Comparison of ENCODE assay signal across 24 cellular contexts in genomic region chr16:87847467-87847784, GRCh38. TPM values are rescaled to one million over a fixed set of nuclear protein-coding genes. Genes with fewer than 3 reads are reported as not detected.
DNase-seq lines count a peak whose midpoint lies in the region; ATAC-seq, FAIRE-seq and TF ChIP-seq lines count a peak whose summit lies in the region.
"Had no signal": no experiment of that assay in that cellular context is flagged by ENCODE, and none has a peak within 500 bp of the region (broad histone marks: within the 10 kb centered on the region; RNA-seq: fewer than 3 reads in every experiment).

No MANE protein-coding gene starts in this region.

- H3K36me3 ChIP-seq in NT2/D1 (ENCODE audit: insufficient read depth, insufficient read length, low read length) (peaks cover 99% of the 10 kb centered on the region), duodenal mucosa (ENCODE audit: control insufficient read depth in 1 of 2, insufficient read depth in 2 of 2, low read length in 2 of 2) (peaks cover 0 to 3% of the 10 kb centered on the region in 2 donors), neuronal stem cell (replicated peaks in 1 of 2; ENCODE audit: control insufficient read depth in 2 of 2, insufficient read depth in 2 of 2, low read length in 2 of 2) (peaks cover 5 to 33% of the 10 kb centered on the region in 2 donors), right atrium auricular region (peaks cover 9% of the 10 kb centered on the region)

- peak overlapping the region; percentile 97 to 99 for H3K27ac ChIP-seq in A549
- peak overlapping the region; percentile 49 for H3K27ac ChIP-seq in duodenal mucosa (ENCODE audit: low read depth, low read length)
- H3K27ac ChIP-seq in neuronal stem cell (replicated peaks; ENCODE audit: low read length): no peak overlapping the region
- H3K27ac ChIP-seq in right cardiac atrium (ENCODE audit: low read length): no peak overlapping the region
- no peak overlapping the region for H3K27ac ChIP-seq in right atrium auricular region

- no peak for FAIRE-seq in A549 (lab: Jason Lieb, UNC)
- FAIRE-seq: astrocyte, colon had no signal

- no peak overlapping the region for H4K91ac ChIP-seq in neuronal stem cell (ENCODE audit: low read depth, low read length, poor library complexity)

- no peak overlapping the region for H3K23ac ChIP-seq in neuronal stem cell (ENCODE audit: low read depth, low read length, poor library complexity)

- no peak overlapping the region for H3K27ac Mint-ChIP-seq in activated CD4-positive, alpha-beta memory T cell treated with anti-CD3 and anti-CD28 coated beads, Interleukin-2, amount 10 ng/mL, durations not matched to agents 7 days and 5 days
- H3K27ac Mint-ChIP-seq: activated naive CD4-positive, alpha-beta T cell treated with anti-CD3 and anti-CD28 coated beads for 36 hours; CD14-positive monocyte; T-helper 1 cell treated with Interleukin-12 subunit alpha and Interleukin-12 subunit beta and Interleukin-4 antibody, amounts not matched to agents 30 μg/mL and 1 μg/mL, for 36 hours had no signal

- H3K9me3 ChIP-seq in A549: no peaks in the 10 kb centered on the region
- no peaks in the 10 kb centered on the region for H3K9me3 ChIP-seq in NT2/D1 (ENCODE audit: insufficient read depth, low read length)
- no peaks in the 10 kb centered on the region for H3K9me3 ChIP-seq in duodenal mucosa (ENCODE audit: control insufficient read depth in 1 of 2, low read length in 2 of 2)
- no peaks in the 10 kb centered on the region for H3K9me3 ChIP-seq in neuronal stem cell (replicated peaks in 1 of 2; ENCODE audit: control insufficient read depth in 2 of 2, insufficient read depth in 1 of 2, low read depth in 1 of 2, low read length in 2 of 2)
- no peaks in the 10 kb centered on the region for H3K9me3 ChIP-seq in right cardiac atrium (ENCODE audit: control insufficient read depth, low read length)
- H3K9me3 ChIP-seq in right atrium auricular region: no peaks in the 10 kb centered on the region
- H3K9me3 ChIP-seq: MG63 had no signal

- CTCF ChIA-PET in A549 (lab: Yijun Ruan, JAX): interaction anchor here (0.6 to 15.2 kb wide), 11 partner anchors 8 to 81 kb away, joined by 3 to 246 read pairs (median 5); partner anchors contain the start of gene SLC7A5
- CTCF ChIA-PET in activated CD4-positive, alpha-beta memory T cell treated with anti-CD3 and anti-CD28 coated beads, Interleukin-2, amount 10 ng/mL, durations not matched to agents 7 days and 5 days (lab: Charles Lee): interaction anchor here (1.6 to 12.3 kb wide), 3 partner anchors 23 to 68 kb away, joined by 4 to 286 read pairs (median 18); partner anchors contain the start of gene SLC7A5

- H3K36me3 Mint-ChIP-seq in activated CD4-positive, alpha-beta memory T cell treated with anti-CD3 and anti-CD28 coated beads, Interleukin-2, amount 10 ng/mL, durations not matched to agents 7 days and 5 days (ENCODE audit: low read depth): peaks cover 52% of the 10 kb centered on the region
- H3K36me3 Mint-ChIP-seq: IgD-negative memory B cell had no signal

- TF ChIP-seq RAD21 in A549 (conservative IDR thresholded peaks at IDR 0.05 in 1 of 2, IDR thresholded peaks at IDR 0.05 in 1 of 2): no peak

- H3K4me2 ChIP-seq in A549 (peak overlapping the region; percentile 79), neuronal stem cell (ENCODE audit: insufficient read depth, low read length, poor library complexity, severe bottlenecking) (no peak overlapping the region)

- peak overlapping the region; percentile 99 for H2AK5ac ChIP-seq in neuronal stem cell (ENCODE audit: low read depth, low read length)

- no peaks in the 10 kb centered on the region for H3K27me3 ChIP-seq in NT2/D1 (ENCODE audit: insufficient read depth, insufficient read length)
- no peaks in the 10 kb centered on the region for H3K27me3 ChIP-seq in duodenal mucosa (ENCODE audit: control insufficient read depth in 1 of 2, insufficient read depth in 2 of 2, low read length in 2 of 2)
- no peaks in the 10 kb centered on the region for H3K27me3 ChIP-seq in neuronal stem cell (ENCODE audit: control insufficient read depth in 3 of 3, insufficient read depth in 3 of 3, low read depth in 1 of 3, low read length in 3 of 3)
- no peaks in the 10 kb centered on the region for H3K27me3 ChIP-seq in right cardiac atrium (ENCODE audit: control insufficient read depth, insufficient read depth)
- no peaks in the 10 kb centered on the region for H3K27me3 ChIP-seq in right atrium auricular region
- H3K27me3 ChIP-seq: MG63 had no signal

- POLR2A ChIA-PET in A549 (lab: Yijun Ruan, JAX): interaction anchor here (0.9 to 1.6 kb wide), 3 partner anchors 18 to 57 kb away, joined by 4 read pairs; partner anchors contain the start of gene SLC7A5
- POLR2A ChIA-PET in activated CD4-positive, alpha-beta memory T cell treated with anti-CD3 and anti-CD28 coated beads, Interleukin-2, amount 10 ng/mL, durations not matched to agents 7 days and 5 days (lab: Charles Lee): interaction anchor here (0.8 to 1.8 kb wide), 4 partner anchors 9 to 67 kb away, joined by 3 to 5 read pairs (median 4); no protein-coding TSS in a partner anchor

- no peak overlapping the region for H2AFZ ChIP-seq in neuronal stem cell (ENCODE audit: low read length)

- H4K8ac ChIP-seq in neuronal stem cell (ENCODE audit: low read depth, low read length): no peak overlapping the region

- DNase-seq in A549 (ENCODE audit: low read depth in 1 of 2, low spot score in 1 of 2) (no peak), NT2/D1 (ENCODE audit: low read depth, low spot score) (no peak), neuronal stem cell (ENCODE audit: low spot score) (no peak), right cardiac atrium (no peak), cerebellar nuclear complex (lab: John Stamatoyannopoulos, UW) (no peak), right atrium auricular region (ENCODE audit: low spot score) (no peak)
- DNase-seq in activated CD4-positive, alpha-beta memory T cell treated with anti-CD3 and anti-CD28 coated beads, Interleukin-2, amount 10 ng/mL, durations not matched to agents 7 days and 5 days: no peak
- DNase-seq: activated CD4-positive, alpha-beta T cell treated with anti-CD3 and anti-CD28 coated beads, Interleukin-2, amount 50 U/mL, for 1 hour; activated naive CD4-positive, alpha-beta T cell treated with anti-CD3 and anti-CD28 coated beads for 36 hours; activated T-cell treated with anti-CD3 and anti-CD28 coated beads for 4 hours; DMS 273 treated with DMSO at 0.1 percent for 48 hours; endodermal cell; left ventricle myocardium superior; MG63; NCI-H146; NCI-H2171 treated with DMSO at 0.1 percent for 48 hours; NCI-H774; PC-3 had no signal

- H2BK12ac ChIP-seq in neuronal stem cell (ENCODE audit: low read length): peak overlapping the region; percentile 97

- intact Hi-C loops in right cardiac atrium (cut with DNase I): no loop called here

- H3K27me3 Mint-ChIP-seq in activated CD4-positive, alpha-beta memory T cell treated with anti-CD3 and anti-CD28 coated beads, Interleukin-2, amount 10 ng/mL, durations not matched to agents 7 days and 5 days: no peaks in the 10 kb centered on the region
- H3K27me3 Mint-ChIP-seq: IgD-negative memory B cell had no signal

- WGBS in A549 (ENCODE audit: missing lambda C conversion rate): 45% methylated on average over 5 of the region's 8 CpGs
- WGBS in neuronal stem cell (ENCODE audit: extremely low coverage in 2 of 2, insufficient read length in 2 of 2, insufficient replicate concordance in 1 of 2), 2 donors: no CpG with 5 or more reads among the region's 8 CpGs
- 82% methylated on average over 8 of the region's 8 CpGs for WGBS in right cardiac atrium

- peak overlapping the region; percentile 34 for H2BK120ac ChIP-seq in neuronal stem cell (ENCODE audit: low read depth, low read length)

- peak overlapping the region; percentile 36 for H3K9ac ChIP-seq in NT2/D1 (ENCODE audit: insufficient read length, low read depth)
- H3K9ac ChIP-seq in duodenal mucosa (ENCODE audit: low read depth in 1 of 2, low read length in 2 of 2): peak overlapping the region; percentile 25 to 40
- H3K9ac ChIP-seq in neuronal stem cell (ENCODE audit: low read depth, low read length, poor library complexity): peak overlapping the region; percentile 79

- no peak overlapping the region for H3K4me3 Mint-ChIP-seq in activated CD4-positive, alpha-beta memory T cell treated with anti-CD3 and anti-CD28 coated beads, Interleukin-2, amount 10 ng/mL, durations not matched to agents 7 days and 5 days
- H3K4me3 Mint-ChIP-seq: activated naive CD4-positive, alpha-beta T cell treated with anti-CD3 and anti-CD28 coated beads for 36 hours; CD14-positive monocyte; endodermal cell; IgD-negative memory B cell; T-helper 1 cell treated with Interleukin-12 subunit alpha and Interleukin-12 subunit beta and Interleukin-4 antibody, amounts not matched to agents 30 μg/mL and 1 μg/mL, for 36 hours had no signal

- no peak for TF ChIP-seq CTCF in A549 (IDR thresholded peaks at IDR 0.05)
- no peak for TF ChIP-seq CTCF in right atrium auricular region (IDR thresholded peaks at IDR 0.05)

- TF ChIP-seq EP300 in A549 (IDR thresholded peaks at IDR 0.05): no peak

- H3K9me3 Mint-ChIP-seq in activated CD4-positive, alpha-beta memory T cell treated with anti-CD3 and anti-CD28 coated beads, Interleukin-2, amount 10 ng/mL, durations not matched to agents 7 days and 5 days: no peaks in the 10 kb centered on the region
- H3K9me3 Mint-ChIP-seq: activated naive CD4-positive, alpha-beta T cell treated with anti-CD3 and anti-CD28 coated beads for 36 hours; CD14-positive monocyte; endodermal cell; IgD-negative memory B cell; T-helper 1 cell treated with Interleukin-12 subunit alpha and Interleukin-12 subunit beta and Interleukin-4 antibody, amounts not matched to agents 30 μg/mL and 1 μg/mL, for 36 hours had no signal

- H3K14ac ChIP-seq in neuronal stem cell (ENCODE audit: low read length): peak overlapping the region; percentile 84

- peaks cover 13% of the 10 kb centered on the region for H3K4me1 Mint-ChIP-seq in activated CD4-positive, alpha-beta memory T cell treated with anti-CD3 and anti-CD28 coated beads, Interleukin-2, amount 10 ng/mL, durations not matched to agents 7 days and 5 days

- H2BK15ac ChIP-seq in neuronal stem cell (ENCODE audit: low read length): peak overlapping the region; percentile 95

- peaks cover 7% of the 10 kb centered on the region for H3K79me1 ChIP-seq in neuronal stem cell (ENCODE audit: low read depth, low read length)

- H3K4me3 ChIP-seq in A549 (no peak overlapping the region), NT2/D1 (ENCODE audit: insufficient read length, low read depth) (no peak overlapping the region), duodenal mucosa (ENCODE audit: low read depth in 1 of 2, low read length in 2 of 2) (peak overlapping the region in 1 of 2 donors; percentile 29), neuronal stem cell (ENCODE audit: low read length in 2 of 2) (no peak overlapping the region), right cardiac atrium (ENCODE audit: low read length) (no peak overlapping the region), right atrium auricular region (no peak overlapping the region)
- H3K4me3 ChIP-seq: MG63 had no signal

- H3K4ac ChIP-seq in neuronal stem cell (ENCODE audit: low read length): peak overlapping the region; percentile 91

- peak overlapping the region; percentile 83 for H2BK5ac ChIP-seq in neuronal stem cell (ENCODE audit: low read length)

- peaks cover 100% of the 10 kb centered on the region for H3K4me1 ChIP-seq in A549
- H3K4me1 ChIP-seq in NT2/D1 (ENCODE audit: insufficient read depth, insufficient read length): peaks cover 72% of the 10 kb centered on the region
- H3K4me1 ChIP-seq in duodenal mucosa (ENCODE audit: control insufficient read depth in 1 of 2, insufficient read depth in 2 of 2, low read length in 2 of 2): peaks cover 45 to 46% of the 10 kb centered on the region in 2 donors
- peaks cover 10 to 21% of the 10 kb centered on the region in 2 donors for H3K4me1 ChIP-seq in neuronal stem cell (ENCODE audit: control insufficient read depth in 2 of 2, insufficient read depth in 1 of 2, low read depth in 1 of 2, low read length in 2 of 2)
- H3K4me1 ChIP-seq in right cardiac atrium (ENCODE audit: control insufficient read depth, insufficient read depth, low read length): peaks cover 2% of the 10 kb centered on the region
- peaks cover 0 to 29% of the 10 kb centered on the region in 2 donors for H3K4me1 ChIP-seq in right atrium auricular region

- peak overlapping the region; percentile 93 for H3K18ac ChIP-seq in neuronal stem cell (ENCODE audit: low read length)

- TF ChIP-seq POLR2A in A549 (IDR thresholded peaks at IDR 0.05; ENCODE audit: low read length): no peak

- ATAC-seq in A549 (no peak; a peak in 1 of 6 replicates), right cardiac atrium (no peak)
- ATAC-seq: PC-3 had no signal

RNA-seq across cellular contexts. Expression of gene SLC7A5, which starts 21.9 kb away (rescaled TPM):
- 265 and 326 TPM in 2 replicates for polyA plus RNA-seq in A549 (2011; rRNA removed)
- 971 and 1,312 TPM in 2 replicates for polyA plus RNA-seq in A549 (2012; cell fraction: cytosol; rRNA removed)
- 1,440 and 1,925 TPM in 2 replicates for polyA plus RNA-seq in A549 (2012; cell fraction: nucleus; rRNA removed)
- 903 to 1,096 TPM (median 972 TPM) in 3 replicates for polyA plus RNA-seq in A549 (2017; fragmentation: RNase III; extraction: RNeasy Plus Mini Kit Qiagen cat#74134 plus additional on column Dnase treatment)
- polyA minus RNA-seq in A549 (2011; rRNA and poly(A)+ RNA removed): 237 and 354 TPM in 2 replicates
- 18.4 TPM for polyA plus RNA-seq in neuronal stem cell (2013, experiment 1 of 2)
- 18.6 TPM for polyA plus RNA-seq in neuronal stem cell (2013, experiment 2 of 2)
- 10 to 100 TPM in 2 of 4 donors, 1 to 10 TPM in 2; 6.6 to 23.3 (median 10.3) TPM for total RNA-seq in right cardiac atrium
- polyA plus RNA-seq in right cardiac atrium: 11.6 TPM
- 10 to 100 TPM in 1 of 2 donors, 1 to 10 TPM in 1; 5.8 to 12.8 TPM for total RNA-seq in right atrium auricular region
- total RNA-seq in activated CD4-positive, alpha-beta memory T cell treated with anti-CD3 and anti-CD28 coated beads, Interleukin-2, amount 10 ng/mL, durations not matched to agents 7 days and 5 days: 100 to 1,000 TPM; 178 to 187 TPM

Comparison
In these comparisons a context has a peak if more than half of its experiments do, and no peak if none do; other contexts are left out.
1. H3K27ac ChIP-seq: peak in A549 (2 of 2) and duodenal mucosa (single experiment); none in neuronal stem cell (single experiment), right cardiac atrium (single experiment) and right atrium auricular region (0 of 2).
2. RNA of gene SLC7A5, which starts 21.9 kb away (total RNA-seq): 178 to 187 TPM in activated CD4-positive, alpha-beta memory T cell treated with anti-CD3 and anti-CD28 coated beads, Interleukin-2, amount 10 ng/mL, durations not matched to agents 7 days and 5 days; 5.8 to 12.8 TPM in right atrium auricular region and 6.6 to 23.3 TPM in right cardiac atrium; every median in the first group is over 4 times any median in the second.
3. Peak in every context shown above with its lines, with median percentiles within 50 percentile points of each other: H3K9ac ChIP-seq.